ENCODE assay signal across 17 cellular contexts in the genomic region with DNA sequence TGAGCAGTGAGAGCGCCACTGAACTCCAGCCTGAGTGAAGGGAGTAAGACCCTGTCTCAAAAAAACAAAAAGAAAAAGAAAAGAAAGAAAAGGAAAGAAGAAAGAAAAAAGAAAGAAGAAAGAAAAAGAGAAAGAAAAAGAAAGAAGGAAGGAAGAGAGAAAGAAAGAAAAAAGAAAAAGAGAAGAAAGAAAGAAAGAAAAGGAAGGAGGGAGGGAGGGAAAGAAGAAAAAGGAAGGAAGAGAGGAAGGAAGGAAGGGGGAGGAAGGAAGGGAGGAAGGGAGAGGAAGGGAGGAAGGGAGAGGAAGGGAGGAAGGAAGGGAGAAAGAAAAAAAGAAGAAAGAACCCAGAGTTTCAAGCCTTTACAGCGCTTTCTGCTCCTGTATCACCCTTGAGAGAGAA.
"Had no signal": no experiment of that assay in that cellular context is flagged by ENCODE, and none has a peak within 500 bp of the region (broad histone marks: within the 10 kb centered on the region; RNA-seq: fewer than 3 reads in every experiment).

No MANE protein-coding gene starts in this region.

- H3K27ac Mint-ChIP-seq: activated naive CD8-positive, alpha-beta T cell treated with anti-CD3 and anti-CD28 coated beads for 36 hours; natural killer cell had no signal

- H3K4me1 ChIP-seq: breast epithelium had no signal

- H3K27ac ChIP-seq: breast epithelium, epithelial cell of prostate, suprapubic skin, tibial nerve had no signal

- H3K27me3 Mint-ChIP-seq: activated naive CD8-positive, alpha-beta T cell treated with anti-CD3 and anti-CD28 coated beads for 36 hours; stimulated activated naive CD8-positive, alpha-beta T cell treated with anti-CD3 and anti-CD28 coated beads, Interleukin-15, amount 100 ng/mL, for 72 hours had no signal

- H3K27me3 ChIP-seq: breast epithelium, suprapubic skin, tibial nerve had no signal

- H3K36me3 ChIP-seq: breast epithelium, suprapubic skin had no signal

- H3K36me3 Mint-ChIP-seq: activated naive CD8-positive, alpha-beta T cell treated with anti-CD3 and anti-CD28 coated beads for 36 hours; natural killer cell had no signal

- ATAC-seq: natural killer cell; stimulated activated naive CD8-positive, alpha-beta T cell treated with anti-CD3 and anti-CD28 coated beads, Interleukin-15, amount 100 ng/mL, for 72 hours had no signal

- H3K9me3 Mint-ChIP-seq: activated naive CD8-positive, alpha-beta T cell treated with anti-CD3 and anti-CD28 coated beads for 36 hours; natural killer cell; stimulated activated naive CD8-positive, alpha-beta T cell treated with anti-CD3 and anti-CD28 coated beads, Interleukin-15, amount 100 ng/mL, for 72 hours had no signal

- H3K9me3 ChIP-seq: breast epithelium, suprapubic skin, tibial nerve had no signal

- H3K4me3 Mint-ChIP-seq: activated naive CD8-positive, alpha-beta T cell treated with anti-CD3 and anti-CD28 coated beads for 36 hours; natural killer cell; stimulated activated naive CD8-positive, alpha-beta T cell treated with anti-CD3 and anti-CD28 coated beads, Interleukin-15, amount 100 ng/mL, for 72 hours had no signal

- H3K4me1 Mint-ChIP-seq: activated naive CD8-positive, alpha-beta T cell treated with anti-CD3 and anti-CD28 coated beads for 36 hours; natural killer cell; stimulated activated naive CD8-positive, alpha-beta T cell treated with anti-CD3 and anti-CD28 coated beads, Interleukin-15, amount 100 ng/mL, for 72 hours had no signal

- H3K4me3 ChIP-seq: breast epithelium, suprapubic skin, tibial nerve had no signal

- DNase-seq: activated naive CD4-positive, alpha-beta T cell treated with Interleukin-2 at 50 U/mL for 16 hours; activated naive CD8-positive, alpha-beta T cell treated with anti-CD3 and anti-CD28 coated beads for 36 hours; activated T-cell treated with anti-CD3 and anti-CD28 coated beads, Interleukin-2, amount 50 U/mL, for 1 hour; cortex of kidney; hippocampal formation; kidney glomerular epithelial cell; midbrain; natural killer cell; retina; stimulated activated CD4-positive, alpha-beta T cell treated with anti-CD3 and anti-CD28 coated beads, Interleukin-4, amount 100 ng/mL, for 24 hours; stimulated activated naive CD8-positive, alpha-beta T cell treated with anti-CD3 and anti-CD28 coated beads, Interleukin-15, amount 100 ng/mL, for 72 hours; T-helper 1 cell; T-helper 9 cell had no signal
